In the genomic region with DNA sequence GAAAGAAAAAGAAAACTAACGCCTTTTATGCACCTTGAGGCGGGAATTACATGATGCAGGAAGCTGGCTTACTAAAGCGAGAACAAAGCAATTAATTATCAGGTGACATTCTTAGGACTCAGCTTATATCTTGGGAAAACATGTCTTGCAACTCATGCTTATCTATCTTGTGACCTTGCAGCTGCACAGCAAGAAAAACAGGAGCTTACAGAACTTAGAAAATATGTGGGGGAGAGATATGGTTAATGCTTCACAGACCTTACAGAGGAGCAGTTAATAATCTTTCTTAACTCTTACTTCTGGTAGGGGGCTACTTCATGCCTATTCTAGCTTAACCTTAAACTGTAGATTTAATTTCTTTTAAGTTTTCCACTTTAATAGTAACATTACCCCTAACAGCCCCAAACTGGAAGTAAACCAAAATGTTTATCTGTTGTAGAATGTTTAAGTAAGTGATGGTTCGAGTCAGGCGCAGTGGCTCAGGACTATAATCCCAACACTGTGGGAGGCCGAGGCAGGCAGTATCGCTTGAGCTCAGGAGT, we compare ENCODE assay signal across 1 cellular context.
TF ChIP-seq lines count a peak whose summit lies in the region.

No MANE protein-coding gene starts in this region.

TF ChIP-seq in K562, 482 proteins besides CTCF, POLR2A, EP300 and RAD21 (continues in another document):
- TF ChIP-seq ATF1 (CRISPR knock-in tag; IDR thresholded peaks at IDR 0.05) (no peak), ATF1 (tag; IDR thresholded peaks at IDR 0.05) (peak; percentile 49), ETV1 (tag; conservative IDR thresholded peaks at IDR 0.05; ENCODE audit: low read depth) (peak; percentile 82), RB1 (IDR thresholded peaks at IDR 0.05; ENCODE audit: low read depth) (no peak), ILF3 (IDR thresholded peaks at IDR 0.05; ENCODE audit: borderline replicate concordance) (no peak), ZNF175 (CRISPR knock-in tag; IDR thresholded peaks at IDR 0.05; ENCODE audit: low read depth) (peak; percentile 77; the same call in 1 of the 2 replicates), ESRRA (IDR thresholded peaks at IDR 0.05; ENCODE audit: borderline replicate concordance, low read depth) (peak; percentile 53; the same call in 1 of the 2 replicates), SOX6 (IDR thresholded peaks at IDR 0.05) (peak; percentile 96), CREB1 (IDR thresholded peaks at IDR 0.05) (peak; percentile 47; the same call in 1 of the 2 replicates), CREB1 (CRISPR knock-in tag; IDR thresholded peaks at IDR 0.05) (no peak), POLR2AphosphoS5 (IDR thresholded peaks at IDR 0.05; ENCODE audit: control insufficient read depth, insufficient read depth, low read depth, low read length) (peak; percentile 94), MEIS2 (IDR thresholded peaks at IDR 0.05; ENCODE audit: partially characterized antibody) (peak; percentile 99), JUND (IDR thresholded peaks at IDR 0.05; ENCODE audit: borderline replicate concordance, low read depth, low read length) (peak; percentile 74), JUND (tag; IDR thresholded peaks at IDR 0.05; ENCODE audit: borderline replicate concordance, low read depth, low read length) (no peak; the same call in 2 of the 3 replicates), FOXM1 (IDR thresholded peaks at IDR 0.05; ENCODE audit: low read depth) (peak; percentile 90), FOXM1 (CRISPR knock-in tag; IDR thresholded peaks at IDR 0.05; ENCODE audit: low read depth) (no peak), KDM1A (IDR thresholded peaks at IDR 0.05) (0 out of 4 replicates have a peak, but pooled peaks of 1 of the 2 experiments have one; percentile 30), ZNF124 (CRISPR knock-in tag; IDR thresholded peaks at IDR 0.05) (no peak), CEBPB (tag; IDR thresholded peaks at IDR 0.05) (peak; percentile 53), SMAD4 (CRISPR knock-in tag; conservative IDR thresholded peaks at IDR 0.05) (0 out of 2 replicates have a peak, but pooled peaks have one; percentile 26), CBFA2T3 (IDR thresholded peaks at IDR 0.05) (peak; percentile 98), ELF1 (tag; IDR thresholded peaks at IDR 0.05) (peak; percentile 48), TAF1 (IDR thresholded peaks at IDR 0.05; ENCODE audit: control insufficient read depth, extremely low read depth, insufficient read depth, low read length, severe bottlenecking) (no peak), GTF2F1 (IDR thresholded peaks at IDR 0.05; ENCODE audit: low read depth, low read length) (no peak), RUNX1 (IDR thresholded peaks at IDR 0.05; ENCODE audit: low read depth) (no peak), FOXJ2 (tag; IDR thresholded peaks at IDR 0.05) (peak; percentile 70; the same call in 1 of the 2 replicates), RBBP5 (IDR thresholded peaks at IDR 0.05; ENCODE audit: borderline replicate concordance, insufficient read depth, low read length, poor library complexity, severe bottlenecking) (peak; percentile 70), MCM5 (IDR thresholded peaks at IDR 0.05; ENCODE audit: low read depth) (no peak), ZNF699 (CRISPR knock-in tag; IDR thresholded peaks at IDR 0.05; ENCODE audit: insufficient replicate concordance) (no peak), ZKSCAN8 (CRISPR knock-in tag; IDR thresholded peaks at IDR 0.05) (0 out of 2 replicates have a peak, but pooled peaks have one; percentile 80), TFAM (CRISPR knock-in tag; conservative IDR thresholded peaks at IDR 0.05) (no peak), NBN (IDR thresholded peaks at IDR 0.05; ENCODE audit: low read depth) (peak; percentile 79; the same call in 1 of the 2 replicates), MTF1 (CRISPR knock-in tag; IDR thresholded peaks at IDR 0.05; ENCODE audit: borderline replicate concordance) (no peak), HSF4 (CRISPR knock-in tag; IDR thresholded peaks at IDR 0.05; ENCODE audit: borderline replicate concordance) (no peak), BHLHE40 (IDR thresholded peaks at IDR 0.05; ENCODE audit: low read length) (peak; percentile 70), ATF7 (IDR thresholded peaks at IDR 0.05) (peak; percentile 42; the same call in 1 of the 2 replicates), TAL1 (IDR thresholded peaks at IDR 0.05) (peak; percentile 97), SMAD1 (IDR thresholded peaks at IDR 0.05; ENCODE audit: low read depth, low read length, partially characterized antibody) (peak; percentile 82), NCOA2 (IDR thresholded peaks at IDR 0.05; ENCODE audit: partially characterized antibody in 2 of 2) (peak; percentile 49 to 66), ASH1L (IDR thresholded peaks at IDR 0.05; ENCODE audit: borderline replicate concordance, low read depth, partially characterized antibody) (no peak), RBFOX2 (IDR thresholded peaks at IDR 0.05; ENCODE audit: low read depth, low read length) (0 out of 2 replicates have a peak, but pooled peaks have one; percentile 30), FOXK2 (conservative IDR thresholded peaks at IDR 0.05 in 1 of 2, IDR thresholded peaks at IDR 0.05 in 1 of 2; ENCODE audit: low read depth in 2 of 2) (peak; percentile 50 to 61; a peak in 2 of 4 replicates), RCOR1 (IDR thresholded peaks at IDR 0.05; ENCODE audit: borderline replicate concordance in 1 of 2, low read depth in 2 of 2, low read length in 2 of 2) (peak in 1 of 2 experiments; percentile 76; a peak in 2 of 4 replicates), GTF2E2 (tag; IDR thresholded peaks at IDR 0.05) (peak; percentile 50; the same call in 1 of the 2 replicates), NFIC (IDR thresholded peaks at IDR 0.05) (peak; percentile 90)
- TF ChIP-seq, protein P1, sequence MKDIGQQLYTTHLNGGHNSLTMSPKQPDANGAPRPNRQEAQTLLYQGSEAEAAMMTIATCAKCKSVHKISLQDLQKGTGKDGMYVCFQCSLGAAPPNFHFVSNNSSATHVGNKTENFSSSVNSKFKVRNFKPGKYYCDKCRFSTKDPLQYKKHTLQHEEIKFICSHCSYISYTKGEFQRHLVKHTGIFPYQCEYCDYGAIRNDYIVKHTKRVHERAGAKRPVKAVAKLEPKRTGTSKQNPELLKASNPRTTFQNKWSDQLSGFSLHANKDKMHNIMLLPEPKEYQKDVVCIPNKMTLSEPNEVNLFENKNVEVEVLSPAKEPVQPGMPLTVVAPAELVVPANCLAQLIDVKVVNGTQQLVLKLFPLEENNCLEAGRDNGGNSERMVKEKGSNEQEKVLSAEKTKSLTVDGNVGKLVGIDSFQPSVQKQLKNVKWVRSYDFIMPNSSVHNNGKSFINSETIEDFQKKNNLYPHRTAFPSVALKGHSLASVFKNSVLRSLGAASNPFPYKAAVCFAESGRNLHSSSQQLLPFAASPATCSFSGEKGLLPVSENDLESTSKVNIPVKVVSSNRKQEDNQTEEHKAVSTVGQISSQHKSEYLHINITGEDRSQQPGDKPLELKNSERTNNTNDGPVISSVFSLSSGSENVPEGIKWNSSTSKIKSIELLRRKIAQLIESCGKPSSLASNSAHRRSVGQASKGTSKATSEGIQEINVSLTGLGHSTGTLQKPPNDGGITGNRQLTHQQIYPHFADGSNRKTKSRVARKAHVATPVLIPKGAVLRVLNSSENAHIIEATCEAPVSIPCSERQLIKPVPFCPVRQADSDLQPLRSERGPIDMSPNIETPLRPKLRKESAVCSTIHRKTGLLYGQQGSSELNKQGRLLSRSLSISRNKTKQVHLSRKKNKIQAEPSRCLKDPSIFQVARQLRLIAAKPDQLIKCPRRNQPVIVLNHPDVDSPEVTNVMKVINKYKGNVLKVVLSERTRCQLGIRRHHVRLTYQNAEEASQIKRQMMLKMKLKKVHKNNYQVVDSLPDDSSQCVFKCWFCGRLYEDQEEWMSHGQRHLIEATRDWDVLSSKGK (CRISPR knock-in tag; IDR thresholded peaks at IDR 0.05) = no peak
- TF ChIP-seq, protein P2, sequence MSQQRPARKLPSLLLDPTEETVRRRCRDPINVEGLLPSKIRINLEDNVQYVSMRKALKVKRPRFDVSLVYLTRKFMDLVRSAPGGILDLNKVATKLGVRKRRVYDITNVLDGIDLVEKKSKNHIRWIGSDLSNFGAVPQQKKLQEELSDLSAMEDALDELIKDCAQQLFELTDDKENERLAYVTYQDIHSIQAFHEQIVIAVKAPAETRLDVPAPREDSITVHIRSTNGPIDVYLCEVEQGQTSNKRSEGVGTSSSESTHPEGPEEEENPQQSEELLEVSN (IDR thresholded peaks at IDR 0.05; ENCODE audit: borderline replicate concordance in 1 of 2, extremely low read depth in 1 of 2, insufficient read depth in 1 of 2, insufficient read length in 1 of 2, low read depth in 1 of 2, low read length in 1 of 2, poor library complexity in 1 of 2, severe bottlenecking in 1 of 2) = peak in 1 of 2 experiments; percentile 7
- TF ChIP-seq, protein P3, sequence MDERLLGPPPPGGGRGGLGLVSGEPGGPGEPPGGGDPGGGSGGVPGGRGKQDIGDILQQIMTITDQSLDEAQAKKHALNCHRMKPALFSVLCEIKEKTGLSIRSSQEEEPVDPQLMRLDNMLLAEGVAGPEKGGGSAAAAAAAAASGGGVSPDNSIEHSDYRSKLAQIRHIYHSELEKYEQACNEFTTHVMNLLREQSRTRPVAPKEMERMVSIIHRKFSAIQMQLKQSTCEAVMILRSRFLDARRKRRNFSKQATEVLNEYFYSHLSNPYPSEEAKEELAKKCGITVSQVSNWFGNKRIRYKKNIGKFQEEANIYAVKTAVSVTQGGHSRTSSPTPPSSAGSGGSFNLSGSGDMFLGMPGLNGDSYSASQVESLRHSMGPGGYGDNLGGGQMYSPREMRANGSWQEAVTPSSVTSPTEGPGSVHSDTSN (CRISPR knock-in tag; IDR thresholded peaks at IDR 0.05; ENCODE audit: low read depth) = peak; percentile 79
- TF ChIP-seq, protein P3 (tag; conservative IDR thresholded peaks at IDR 0.05; ENCODE audit: low read depth) = peak; percentile 98
- TF ChIP-seq, protein P4, sequence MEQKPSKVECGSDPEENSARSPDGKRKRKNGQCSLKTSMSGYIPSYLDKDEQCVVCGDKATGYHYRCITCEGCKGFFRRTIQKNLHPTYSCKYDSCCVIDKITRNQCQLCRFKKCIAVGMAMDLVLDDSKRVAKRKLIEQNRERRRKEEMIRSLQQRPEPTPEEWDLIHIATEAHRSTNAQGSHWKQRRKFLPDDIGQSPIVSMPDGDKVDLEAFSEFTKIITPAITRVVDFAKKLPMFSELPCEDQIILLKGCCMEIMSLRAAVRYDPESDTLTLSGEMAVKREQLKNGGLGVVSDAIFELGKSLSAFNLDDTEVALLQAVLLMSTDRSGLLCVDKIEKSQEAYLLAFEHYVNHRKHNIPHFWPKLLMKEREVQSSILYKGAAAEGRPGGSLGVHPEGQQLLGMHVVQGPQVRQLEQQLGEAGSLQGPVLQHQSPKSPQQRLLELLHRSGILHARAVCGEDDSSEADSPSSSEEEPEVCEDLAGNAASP (IDR thresholded peaks at IDR 0.05) = no peak
- TF ChIP-seq, protein P5, sequence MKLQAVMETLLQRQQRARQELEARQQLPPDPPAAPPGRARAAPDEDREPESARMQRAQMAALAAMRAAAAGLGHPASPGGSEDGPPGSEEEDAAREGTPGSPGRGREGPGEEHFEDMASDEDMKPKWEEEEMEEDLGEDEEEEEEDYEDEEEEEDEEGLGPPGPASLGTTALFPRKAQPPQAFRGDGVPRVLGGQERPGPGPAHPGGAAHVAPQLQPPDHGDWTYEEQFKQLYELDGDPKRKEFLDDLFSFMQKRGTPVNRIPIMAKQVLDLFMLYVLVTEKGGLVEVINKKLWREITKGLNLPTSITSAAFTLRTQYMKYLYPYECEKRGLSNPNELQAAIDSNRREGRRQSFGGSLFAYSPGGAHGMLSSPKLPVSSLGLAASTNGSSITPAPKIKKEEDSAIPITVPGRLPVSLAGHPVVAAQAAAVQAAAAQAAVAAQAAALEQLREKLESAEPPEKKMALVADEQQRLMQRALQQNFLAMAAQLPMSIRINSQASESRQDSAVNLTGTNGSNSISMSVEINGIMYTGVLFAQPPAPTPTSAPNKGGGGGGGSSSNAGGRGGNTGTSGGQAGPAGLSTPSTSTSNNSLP (IDR thresholded peaks at IDR 0.05; ENCODE audit: borderline replicate concordance, low read depth, low read length) = peak; percentile 68; the same call in 1 of the 2 replicates
- TF ChIP-seq, protein P6, sequence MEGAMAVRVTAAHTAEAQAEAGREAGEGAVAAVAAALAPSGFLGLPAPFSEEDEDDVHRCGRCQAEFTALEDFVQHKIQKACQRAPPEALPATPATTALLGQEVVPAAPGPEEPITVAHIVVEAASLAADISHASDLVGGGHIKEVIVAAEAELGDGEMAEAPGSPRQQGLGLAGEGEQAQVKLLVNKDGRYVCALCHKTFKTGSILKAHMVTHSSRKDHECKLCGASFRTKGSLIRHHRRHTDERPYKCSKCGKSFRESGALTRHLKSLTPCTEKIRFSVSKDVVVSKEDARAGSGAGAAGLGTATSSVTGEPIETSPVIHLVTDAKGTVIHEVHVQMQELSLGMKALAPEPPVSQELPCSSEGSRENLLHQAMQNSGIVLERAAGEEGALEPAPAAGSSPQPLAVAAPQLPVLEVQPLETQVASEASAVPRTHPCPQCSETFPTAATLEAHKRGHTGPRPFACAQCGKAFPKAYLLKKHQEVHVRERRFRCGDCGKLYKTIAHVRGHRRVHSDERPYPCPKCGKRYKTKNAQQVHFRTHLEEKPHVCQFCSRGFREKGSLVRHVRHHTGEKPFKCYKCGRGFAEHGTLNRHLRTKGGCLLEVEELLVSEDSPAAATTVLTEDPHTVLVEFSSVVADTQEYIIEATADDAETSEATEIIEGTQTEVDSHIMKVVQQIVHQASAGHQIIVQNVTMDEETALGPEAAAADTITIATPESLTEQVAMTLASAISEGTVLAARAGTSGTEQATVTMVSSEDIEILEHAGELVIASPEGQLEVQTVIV (CRISPR knock-in tag; IDR thresholded peaks at IDR 0.05; ENCODE audit: borderline replicate concordance) = no peak
- TF ChIP-seq, protein P7, sequence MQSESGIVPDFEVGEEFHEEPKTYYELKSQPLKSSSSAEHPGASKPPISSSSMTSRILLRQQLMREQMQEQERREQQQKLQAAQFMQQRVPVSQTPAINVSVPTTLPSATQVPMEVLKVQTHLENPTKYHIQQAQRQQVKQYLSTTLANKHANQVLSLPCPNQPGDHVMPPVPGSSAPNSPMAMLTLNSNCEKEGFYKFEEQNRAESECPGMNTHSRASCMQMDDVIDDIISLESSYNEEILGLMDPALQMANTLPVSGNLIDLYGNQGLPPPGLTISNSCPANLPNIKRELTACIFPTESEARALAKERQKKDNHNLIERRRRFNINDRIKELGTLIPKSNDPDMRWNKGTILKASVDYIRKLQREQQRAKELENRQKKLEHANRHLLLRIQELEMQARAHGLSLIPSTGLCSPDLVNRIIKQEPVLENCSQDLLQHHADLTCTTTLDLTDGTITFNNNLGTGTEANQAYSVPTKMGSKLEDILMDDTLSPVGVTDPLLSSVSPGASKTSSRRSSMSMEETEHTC (IDR thresholded peaks at IDR 0.05) = peak; percentile 99
